ENCODE assay signal across 14 cellular contexts in the genomic region with DNA sequence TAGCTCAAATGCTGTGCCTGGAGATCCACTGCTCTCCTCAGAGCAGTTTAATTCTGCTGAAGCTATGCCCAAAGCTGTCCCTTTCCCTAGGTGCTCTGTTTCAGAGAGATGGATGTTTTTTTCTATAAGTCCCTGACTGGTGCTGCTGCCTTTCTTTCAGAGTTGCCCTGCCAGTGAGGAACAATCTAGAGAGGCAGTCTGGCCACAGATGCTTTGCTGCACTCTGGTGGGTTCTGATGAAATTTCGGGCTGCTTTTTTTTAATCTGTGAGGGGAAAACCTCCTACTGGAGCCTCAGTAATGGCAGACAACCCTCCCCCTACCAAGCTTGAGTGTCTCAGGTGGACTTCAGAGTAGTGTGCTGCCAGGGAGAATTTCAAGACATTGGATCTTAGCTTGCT.
"Had no signal": no experiment of that assay in that cellular context is flagged by ENCODE, and none has a peak within 500 bp of the region (broad histone marks: within the 10 kb centered on the region; RNA-seq: fewer than 3 reads in every experiment).

No MANE protein-coding gene starts in this region.

- ATAC-seq: heart right ventricle, left colon, mucosa of descending colon, natural killer cell had no signal

- H3K9me3 ChIP-seq: heart right ventricle, mucosa of descending colon, ovary, right atrium auricular region, sigmoid colon had no signal

- H3K27me3 ChIP-seq: heart right ventricle, ovary, right atrium auricular region, sigmoid colon had no signal

- H3K4me3 ChIP-seq: heart right ventricle, mucosa of descending colon, ovary, right atrium auricular region, sigmoid colon, skin epidermis had no signal

- DNase-seq: heart right ventricle; hypothalamus; immature natural killer cell; kidney; left colon; mucosa of descending colon; natural killer cell; ovary; sigmoid colon; stimulated activated CD4-positive, alpha-beta T cell treated with anti-CD3 and anti-CD28 coated beads, Interleukin-12 subunit alpha, Interleukin-12 subunit beta, amount 100 ng/mL, for 4 hours; stimulated activated naive CD4-positive, alpha-beta T cell treated with Interleukin-2 at 50 U/mL for 16 hours; trophoblast cell had no signal

- H3K4me1 ChIP-seq: heart right ventricle, right atrium auricular region, sigmoid colon had no signal

- H3K27ac ChIP-seq: heart right ventricle, ovary, right atrium auricular region, sigmoid colon, skin epidermis had no signal

- H3K36me3 ChIP-seq: heart right ventricle, ovary, right atrium auricular region, sigmoid colon had no signal
